Comparison of ENCODE assay signal across 1 cellular context in the genomic region with DNA sequence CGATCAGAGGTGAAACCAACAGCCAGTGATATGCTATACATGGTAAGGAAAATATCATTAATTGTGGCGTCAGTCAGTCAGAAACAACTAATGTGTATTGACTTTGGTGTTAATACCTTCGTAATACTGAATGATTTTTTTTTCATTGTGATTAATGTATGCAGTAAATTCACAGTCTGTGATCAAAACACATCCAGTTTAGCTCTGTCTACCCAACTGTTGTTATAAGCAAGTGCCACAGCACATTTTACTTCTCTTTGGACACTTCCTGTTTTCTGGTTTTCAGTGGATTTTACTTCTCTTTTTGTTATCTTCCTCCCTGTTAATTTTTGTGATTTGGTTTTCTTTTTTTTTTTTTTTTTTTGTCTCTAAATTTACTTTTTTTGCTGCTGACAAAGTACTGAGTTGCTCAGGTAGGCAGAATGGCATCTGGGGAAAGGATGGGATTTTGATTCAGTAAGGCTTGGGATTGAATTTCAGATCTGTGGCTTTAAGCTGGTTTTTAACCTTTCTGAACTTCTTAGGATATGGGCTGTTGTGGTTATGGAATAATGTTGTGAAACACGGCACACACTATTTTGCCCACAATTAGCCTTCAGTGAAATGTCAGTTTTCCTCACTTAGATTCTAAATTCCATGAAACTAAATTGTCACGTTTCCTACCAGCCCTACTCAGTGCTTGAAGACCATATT.
A peak's percentile ranks its signal among the peaks of the same experiment; 100 is the strongest.
TF ChIP-seq lines count a peak whose summit lies in the region.

No MANE protein-coding gene starts in this region.

TF ChIP-seq in GM12878, 131 proteins besides CTCF, POLR2A, EP300 and RAD21 (continued from another document):
- 0 out of 4 replicates have a peak, but pooled peaks of 1 of the 2 experiments have one; percentile 9 for TF ChIP-seq CEBPB (IDR thresholded peaks at IDR 0.05; ENCODE audit: borderline replicate concordance in 1 of 2, low read depth in 2 of 2, low read length in 2 of 2)
- TF ChIP-seq BMI1 (IDR thresholded peaks at IDR 0.05; ENCODE audit: borderline replicate concordance): peak; percentile 31; the same call in 1 of the 2 replicates
- TF ChIP-seq NKRF (conservative IDR thresholded peaks at IDR 0.05): 0 out of 2 replicates have a peak, but pooled peaks have one; percentile 7
- TF ChIP-seq IRF4 (IDR thresholded peaks at IDR 0.05; ENCODE audit: low read depth, low read length): no peak
- TF ChIP-seq ZSCAN29 (IDR thresholded peaks at IDR 0.05): no peak
- no peak for TF ChIP-seq TBL1XR1 (IDR thresholded peaks at IDR 0.05; ENCODE audit: low read depth, low read length)
- TF ChIP-seq PAX8 (IDR thresholded peaks at IDR 0.05): peak; percentile 61; the same call in 1 of the 2 replicates
- TF ChIP-seq SMARCA5 (IDR thresholded peaks at IDR 0.05): 0 out of 2 replicates have a peak, but pooled peaks have one; percentile 59
- 0 out of 2 replicates have a peak, but pooled peaks have one; percentile 18 for TF ChIP-seq IKZF1 (conservative IDR thresholded peaks at IDR 0.05)
- 0 out of 2 replicates have a peak, but pooled peaks have one; percentile 7 for TF ChIP-seq FOXM1 (IDR thresholded peaks at IDR 0.05; ENCODE audit: low read depth, low read length)
- peak; percentile 62 for TF ChIP-seq NBN (IDR thresholded peaks at IDR 0.05)
- TF ChIP-seq CBX5 (IDR thresholded peaks at IDR 0.05; ENCODE audit: low read depth): 0 out of 2 replicates have a peak, but pooled peaks have one; percentile 0
- TF ChIP-seq POLR2AphosphoS2 (IDR thresholded peaks at IDR 0.05; ENCODE audit: low read depth, low read length): 0 out of 2 replicates have a peak, but pooled peaks have one; percentile 4
- TF ChIP-seq, protein P1, sequence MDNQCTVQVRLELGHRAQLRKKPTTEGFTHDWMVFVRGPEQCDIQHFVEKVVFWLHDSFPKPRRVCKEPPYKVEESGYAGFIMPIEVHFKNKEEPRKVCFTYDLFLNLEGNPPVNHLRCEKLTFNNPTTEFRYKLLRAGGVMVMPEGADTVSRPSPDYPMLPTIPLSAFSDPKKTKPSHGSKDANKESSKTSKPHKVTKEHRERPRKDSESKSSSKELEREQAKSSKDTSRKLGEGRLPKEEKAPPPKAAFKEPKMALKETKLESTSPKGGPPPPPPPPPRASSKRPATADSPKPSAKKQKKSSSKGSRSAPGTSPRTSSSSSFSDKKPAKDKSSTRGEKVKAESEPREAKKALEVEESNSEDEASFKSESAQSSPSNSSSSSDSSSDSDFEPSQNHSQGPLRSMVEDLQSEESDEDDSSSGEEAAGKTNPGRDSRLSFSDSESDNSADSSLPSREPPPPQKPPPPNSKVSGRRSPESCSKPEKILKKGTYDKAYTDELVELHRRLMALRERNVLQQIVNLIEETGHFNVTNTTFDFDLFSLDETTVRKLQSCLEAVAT (IDR thresholded peaks at IDR 0.05): peak; percentile 44; the same call in 1 of the 2 replicates
- TF ChIP-seq ZNF384 (IDR thresholded peaks at IDR 0.05; ENCODE audit: borderline replicate concordance, low read depth, low read length): peak; percentile 20; the same call in 1 of the 2 replicates
- peak; percentile 91 for TF ChIP-seq SPI1 (IDR thresholded peaks at IDR 0.05; ENCODE audit: borderline replicate concordance, insufficient read depth, low read depth, low read length)
